9 cellular contexts compared by ENCODE assay signal in the genomic region with DNA sequence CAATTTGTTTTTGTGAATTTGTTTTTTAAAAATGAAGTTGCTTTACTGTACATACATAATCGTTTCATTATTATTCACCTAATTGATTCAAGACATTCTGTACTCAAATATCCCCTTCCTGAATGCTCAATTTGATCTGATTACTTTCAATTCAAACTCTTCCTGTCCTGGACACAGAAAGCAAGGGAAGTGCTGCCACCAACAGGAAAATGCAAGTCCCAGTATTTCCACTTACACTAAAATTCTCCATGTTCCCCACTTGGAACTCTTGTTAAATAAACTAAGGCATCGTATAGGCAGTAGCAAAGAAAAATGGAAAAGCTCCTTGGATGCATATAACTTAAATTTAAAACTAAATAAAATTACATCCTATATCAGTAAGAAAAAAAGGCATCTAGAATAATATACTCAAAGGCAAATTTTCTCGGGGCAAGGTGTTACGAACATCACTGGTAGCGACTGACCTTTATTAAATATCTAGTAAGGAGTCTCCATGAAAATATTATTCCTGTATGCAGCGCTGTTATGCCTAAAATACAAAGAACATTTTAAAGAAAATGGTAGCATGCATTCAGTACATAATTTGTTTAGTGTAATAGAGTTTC.
DNase-seq lines count a peak whose midpoint lies in the region; ATAC-seq and TF ChIP-seq lines count a peak whose summit lies in the region.
"Had no signal": no experiment of that assay in that cellular context is flagged by ENCODE, and none has a peak within 500 bp of the region (broad histone marks: within the 10 kb centered on the region; RNA-seq: fewer than 3 reads in every experiment).

No MANE protein-coding gene starts in this region.

- H3K4me3 ChIP-seq in LNCaP clone FGC (ENCODE audit: low read depth, low read length) = no peak overlapping the region

- peak; percentile 84 for TF ChIP-seq CTCF in LNCaP clone FGC (IDR thresholded peaks at IDR 0.05; ENCODE audit: control insufficient read depth, extremely low read depth, insufficient read depth)

- H3K27ac Mint-ChIP-seq in activated naive CD8-positive, alpha-beta T cell treated with anti-CD3 and anti-CD28 coated beads, Interleukin-2, amount 50 U/mL, for 24 hours = no peak overlapping the region
- H3K27ac Mint-ChIP-seq: activated B cell treated with CpG ODN at 0.5 μM for 24 hours had no signal

- H3K4me1 Mint-ChIP-seq in activated naive CD8-positive, alpha-beta T cell treated with anti-CD3 and anti-CD28 coated beads, Interleukin-2, amount 50 U/mL, for 24 hours = no peaks in the 10 kb centered on the region
- H3K4me1 Mint-ChIP-seq: activated B cell treated with CpG ODN at 0.5 μM for 24 hours had no signal

- peak; percentile 77 for DNase-seq in DMS53 treated with DMSO at 0.1 percent for 48 hours (lab: John Stamatoyannopoulos, UW; ENCODE audit: unreplicated experiment)
- peak; percentile 43 for DNase-seq in LNCaP clone FGC (ENCODE audit: low read depth)
- peak; percentile 20 for DNase-seq in amniotic epithelial cell (ENCODE audit: low read depth)
- peak; percentile 24 to 39 for DNase-seq in lung microvascular endothelial cell (ENCODE audit: low read depth in 2 of 2)
- no peak for DNase-seq in activated naive CD8-positive, alpha-beta T cell treated with anti-CD3 and anti-CD28 coated beads, Interleukin-2, amount 50 U/mL, for 24 hours
- DNase-seq: activated B cell treated with CpG ODN at 0.5 μM for 24 hours had no signal

- no peaks in the 10 kb centered on the region for H3K36me3 Mint-ChIP-seq in activated naive CD8-positive, alpha-beta T cell treated with anti-CD3 and anti-CD28 coated beads, Interleukin-2, amount 50 U/mL, for 24 hours (ENCODE audit: low read depth)

- no peaks in the 10 kb centered on the region for H3K9me3 Mint-ChIP-seq in activated naive CD8-positive, alpha-beta T cell treated with anti-CD3 and anti-CD28 coated beads, Interleukin-2, amount 50 U/mL, for 24 hours
- H3K9me3 Mint-ChIP-seq: activated B cell treated with CpG ODN at 0.5 μM for 24 hours had no signal

- ATAC-seq in HG03108 (IDR thresholded peaks at IDR 0.05; ENCODE audit: unreplicated experiment) (no peak), GM21717 (IDR thresholded peaks at IDR 0.05; ENCODE audit: unreplicated experiment) (no peak), GM18861 (IDR thresholded peaks at IDR 0.05; ENCODE audit: unreplicated experiment) (no peak)
- no peak for ATAC-seq in activated naive CD8-positive, alpha-beta T cell treated with anti-CD3 and anti-CD28 coated beads, Interleukin-2, amount 50 U/mL, for 24 hours

- H3K4me3 Mint-ChIP-seq in activated naive CD8-positive, alpha-beta T cell treated with anti-CD3 and anti-CD28 coated beads, Interleukin-2, amount 50 U/mL, for 24 hours = no peak overlapping the region
- H3K4me3 Mint-ChIP-seq: activated B cell treated with CpG ODN at 0.5 μM for 24 hours had no signal

- H3K27me3 Mint-ChIP-seq in activated naive CD8-positive, alpha-beta T cell treated with anti-CD3 and anti-CD28 coated beads, Interleukin-2, amount 50 U/mL, for 24 hours = peaks cover 4% of the 10 kb centered on the region
